15 cellular contexts compared by ENCODE assay signal in the genomic region with DNA sequence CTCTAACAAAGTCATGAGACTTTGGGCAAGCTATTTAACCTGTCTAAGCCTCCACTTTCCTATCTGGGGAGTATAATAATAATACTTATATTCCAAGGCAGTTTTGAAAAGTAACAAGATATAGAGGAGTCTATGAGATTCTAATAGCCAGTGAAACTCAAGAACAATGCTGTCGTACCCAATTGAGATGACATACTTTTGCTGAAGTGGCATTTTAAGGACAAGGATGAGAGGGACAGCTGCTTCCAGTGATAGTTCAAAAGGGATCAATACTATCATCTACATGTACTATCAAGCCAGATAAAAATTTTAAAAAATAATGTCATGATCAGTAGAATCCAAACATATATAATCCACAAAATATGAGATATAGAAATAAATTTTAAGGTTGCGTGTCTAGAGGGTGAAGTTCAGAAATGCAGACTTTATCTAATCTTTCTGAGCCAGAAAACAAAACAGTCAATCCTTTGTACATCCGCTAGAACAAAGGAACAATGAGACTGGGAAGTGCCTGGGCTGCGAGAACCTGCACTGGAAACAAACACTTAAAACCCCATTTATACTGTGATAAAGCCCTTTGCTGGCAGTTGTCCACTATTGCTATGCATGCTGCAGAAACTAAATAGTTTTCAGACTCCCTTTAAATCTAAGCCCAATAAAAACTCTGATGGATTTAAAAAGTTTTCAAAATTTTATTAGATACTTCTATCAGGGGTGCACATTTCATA. TPM values are rescaled to one million over a fixed set of nuclear protein-coding genes. Genes with fewer than 3 reads are reported as not detected.
DNase-seq lines count a peak whose midpoint lies in the region; ATAC-seq, FAIRE-seq and TF ChIP-seq lines count a peak whose summit lies in the region.
"Had no signal": no experiment of that assay in that cellular context is flagged by ENCODE, and none has a peak within 500 bp of the region (broad histone marks: within the 10 kb centered on the region; RNA-seq: fewer than 3 reads in every experiment).

No MANE protein-coding gene starts in this region.

- FAIRE-seq in frontal cortex (lab: Jason Lieb, UNC) (peak; percentile 10), D721Med (lab: Jason Lieb, UNC) (no peak)

- H2BK20ac ChIP-seq in IMR-90 (ENCODE audit: low read depth, low read length), result no peak overlapping the region

- in situ Hi-C loops in IMR-90 (cut with MboI; ENCODE audit: low sequenced_read_pairs), result no loop called here

- H4K91ac ChIP-seq in IMR-90 (ENCODE audit: insufficient read depth, low read depth, low read length), result no peak overlapping the region

- no peaks in the 10 kb centered on the region for H3K79me1 ChIP-seq in IMR-90 (ENCODE audit: low read depth in 1 of 2, low read length in 2 of 2)

- no peak overlapping the region for H3K18ac ChIP-seq in IMR-90 (ENCODE audit: low read depth, low read length)

- no peak overlapping the region for H3K4me2 ChIP-seq in IMR-90 (ENCODE audit: low read depth, low read length)

- TF ChIP-seq POLR2A in IMR-90 (IDR thresholded peaks at IDR 0.05; ENCODE audit: low read depth, low read length), result no peak

- POLR2A ChIA-PET in IMR-90 (lab: Charles Lee; ENCODE audit: unreplicated experiment), result no interaction called here

- H2BK5ac ChIP-seq in IMR-90 (ENCODE audit: low read depth, low read length, poor library complexity, severe bottlenecking), result no peak overlapping the region

- H3K4ac ChIP-seq in IMR-90 (ENCODE audit: low read depth, low read length), result no peak overlapping the region

- no peaks in the 10 kb centered on the region for H3K9me3 ChIP-seq in IMR-90 (ENCODE audit: control insufficient read depth, insufficient read depth, low read length)
- H3K9me3 ChIP-seq: gastroesophageal sphincter had no signal

- no TSS peak for BruUV-seq in IMR-90 (replicated peaks; lab: Mats Ljungman, UMichigan)

- no CpG with 5 or more reads among the region's 4 CpGs for WGBS in IMR-90 (ENCODE audit: extremely low coverage in 2 of 2, insufficient read length in 1 of 2), 2 experiments

- H3K23ac ChIP-seq in IMR-90 (ENCODE audit: low read depth, low read length), result no peak overlapping the region

- ATAC-seq in IMR-90 (ENCODE audit: low read depth), result no peak
- ATAC-seq: gastroesophageal sphincter; natural killer cell treated with Interleukin-12 subunit alpha and Interleukin-12 subunit beta and Interleukin-15 and Interleukin-18, amount 100 ng/mL, for 72 hours had no signal

- H3K9me1 ChIP-seq in IMR-90 (ENCODE audit: insufficient read depth, low read length), result no peaks in the 10 kb centered on the region

- TF ChIP-seq CTCF in IMR-90 (conservative IDR thresholded peaks at IDR 0.05; ENCODE audit: low read depth, low read length) (no peak), D721Med (IDR thresholded peaks at IDR 0.05; ENCODE audit: insufficient read depth, missing control alignments) (no peak)

- no peaks in the 10 kb centered on the region for H3K36me3 ChIP-seq in IMR-90 (ENCODE audit: control insufficient read depth, insufficient read depth, low read length)
- H3K36me3 ChIP-seq: gastroesophageal sphincter had no signal

- H3K4me3 ChIP-seq in IMR-90 (ENCODE audit: insufficient read depth, low read depth, low read length), result no peak overlapping the region
- H3K4me3 ChIP-seq: gastroesophageal sphincter, GM23248 had no signal

- intact Hi-C loops in IMR-90 (cut with micrococcal nuclease), result loop anchor here (10.0 kb wide), 1 partner anchor 416 kb away; no protein-coding TSS in a partner anchor

- no peak overlapping the region for H2BK120ac ChIP-seq in IMR-90 (ENCODE audit: low read depth, low read length)

- H2AFZ ChIP-seq in IMR-90 (replicated peaks; ENCODE audit: low read length, poor library complexity), result no peak overlapping the region
- H2AFZ ChIP-seq: GM23248 had no signal

- no peak overlapping the region for H4K5ac ChIP-seq in IMR-90 (ENCODE audit: low read depth, low read length)

- no peaks in the 10 kb centered on the region for H3K4me1 ChIP-seq in IMR-90 (ENCODE audit: control insufficient read depth, insufficient read depth, low read length)
- H3K4me1 ChIP-seq: gastroesophageal sphincter had no signal

- CTCF ChIA-PET in IMR-90 (lab: Yijun Ruan, JAX), result interaction anchor here (0.8 to 1.3 kb wide), 2 partner anchors 9 to 95 kb away, joined by 3 to 4 read pairs; no protein-coding TSS in a partner anchor

- no peak overlapping the region for H2BK15ac ChIP-seq in IMR-90 (ENCODE audit: low read depth, low read length)

- H3K9ac ChIP-seq in IMR-90 (ENCODE audit: low read depth, low read length), result no peak overlapping the region
- H3K9ac ChIP-seq: GM23248 had no signal

- no peak overlapping the region for H2AK9ac ChIP-seq in IMR-90 (replicated peaks; ENCODE audit: low read depth, low read length, poor library complexity)

- no peak overlapping the region for H2AK5ac ChIP-seq in IMR-90 (ENCODE audit: low read depth, low read length)

- H3K27me3 ChIP-seq in IMR-90 (ENCODE audit: control insufficient read depth, insufficient read depth, low read length), result no peaks in the 10 kb centered on the region

- no peak overlapping the region for H3K56ac ChIP-seq in IMR-90 (ENCODE audit: extremely low read depth, insufficient read depth, low read length)

- H4K20me1 ChIP-seq in IMR-90 (ENCODE audit: insufficient read depth, low read length), result no peaks in the 10 kb centered on the region

- H3K14ac ChIP-seq in IMR-90 (replicated peaks; ENCODE audit: low read depth, low read length), result no peak overlapping the region

- dilution Hi-C loops in IMR-90 (cut with HindIII; ENCODE audit: low sequenced_read_pairs, unreplicated experiment), result no loop called here

- TF ChIP-seq RAD21 in IMR-90 (IDR thresholded peaks at IDR 0.05; ENCODE audit: low read length), result no peak

- DNase-seq in IMR-90 (no peak), NCI-H774 (lab: John Stamatoyannopoulos, UW) (peak; percentile 67), frontal cortex (ENCODE audit: low spot score in 2 of 2) (no peak), pulmonary artery endothelial cell (ENCODE audit: low read depth, low spot score) (peak; percentile 88), D341Med (ENCODE audit: low spot score) (no peak), NCI-H2107 treated with DMSO at 0.1 percent for 48 hours (lab: John Stamatoyannopoulos, UW; ENCODE audit: unreplicated experiment) (no peak), D721Med (ENCODE audit: insufficient read length, low spot score) (no peak)
- no peak for DNase-seq in stimulated activated CD4-positive, alpha-beta T cell treated with anti-CD3 and anti-CD28 coated beads, Interleukin-15, amount 100 ng/mL, for 24 hours
- DNase-seq: activated CD4-positive, alpha-beta T cell treated with anti-CD3 and anti-CD28 coated beads, Interleukin-2, amount 10 ng/mL, durations not matched to agents 24 days and 14 days; effector CD8-positive, alpha-beta T cell; GDM1; GM23248; kidney glomerular epithelial cell had no signal

- H4K8ac ChIP-seq in IMR-90 (ENCODE audit: low read depth in 2 of 2, low read length in 2 of 2), result no peak overlapping the region

- no peak overlapping the region for H3K27ac ChIP-seq in IMR-90 (ENCODE audit: insufficient read depth, low read length)
- H3K27ac ChIP-seq: gastroesophageal sphincter, GM23248 had no signal

TF ChIP-seq in IMR-90, 13 proteins besides CTCF, POLR2A, EP300 and RAD21:
- TF ChIP-seq MAZ (IDR thresholded peaks at IDR 0.05; ENCODE audit: borderline replicate concordance, low read depth, low read length) (no peak), SMC3 (IDR thresholded peaks at IDR 0.05; ENCODE audit: low read depth, low read length) (no peak), RCOR1 (IDR thresholded peaks at IDR 0.05; ENCODE audit: insufficient replicate concordance, low read length) (no peak), CHD1 (IDR thresholded peaks at IDR 0.05; ENCODE audit: low read depth, low read length) (no peak), MXI1 (IDR thresholded peaks at IDR 0.05; ENCODE audit: borderline replicate concordance, low read depth, low read length) (no peak), MAFK (IDR thresholded peaks at IDR 0.05; ENCODE audit: low read depth, low read length) (peak; percentile 58; the same call in 1 of the 2 replicates)

RNA-seq across cellular contexts. Expression of a gene that starts 38.6 kb away (rescaled TPM):
- total RNA-seq in IMR-90 (2012; rRNA removed) (5.3 and 6.5 TPM in 2 replicates), frontal cortex (4.5 TPM), pulmonary artery endothelial cell (98.7 and 173 TPM in 2 replicates)
- 3.7 and 4.1 TPM in 2 replicates for polyA plus RNA-seq in IMR-90 (2012; rRNA removed)
- 1.3 TPM in 2 replicates for polyA plus RNA-seq in IMR-90 (2012; cell fraction: cytosol; rRNA removed)
- polyA plus RNA-seq in IMR-90 (2012; cell fraction: nucleus; rRNA removed; ENCODE audit: low replicate concordance), result 2.0 and 6.4 TPM in 2 replicates
- total RNA-seq: activated CD4-positive, alpha-beta T cell treated with anti-CD3 and anti-CD28 coated beads, Interleukin-2, amount 10 ng/mL, durations not matched to agents 24 days and 14 days had no signal

Comparison
In these comparisons a context has a peak if more than half of its experiments do, and no peak if none do; other contexts are left out.
1. DNase-seq: peak in NCI-H774 (single experiment) and pulmonary artery endothelial cell (single experiment); none in IMR-90 (single experiment), frontal cortex (0 of 2), D341Med (single experiment), stimulated activated CD4-positive, alpha-beta T cell treated with anti-CD3 and anti-CD28 coated beads, Interleukin-15, amount 100 ng/mL, for 24 hours (single experiment), NCI-H2107 treated with DMSO at 0.1 percent for 48 hours (single experiment) and D721Med (single experiment).
2. RNA of a gene that starts 38.6 kb away (total RNA-seq): 98.7 to 173 TPM in pulmonary artery endothelial cell; 5.3 to 6.5 TPM in IMR-90 and 4.5 TPM in frontal cortex (single experiment); every median in the first group is over 10 times any median in the second.